26 cellular contexts compared by ENCODE assay signal in the genomic region with DNA sequence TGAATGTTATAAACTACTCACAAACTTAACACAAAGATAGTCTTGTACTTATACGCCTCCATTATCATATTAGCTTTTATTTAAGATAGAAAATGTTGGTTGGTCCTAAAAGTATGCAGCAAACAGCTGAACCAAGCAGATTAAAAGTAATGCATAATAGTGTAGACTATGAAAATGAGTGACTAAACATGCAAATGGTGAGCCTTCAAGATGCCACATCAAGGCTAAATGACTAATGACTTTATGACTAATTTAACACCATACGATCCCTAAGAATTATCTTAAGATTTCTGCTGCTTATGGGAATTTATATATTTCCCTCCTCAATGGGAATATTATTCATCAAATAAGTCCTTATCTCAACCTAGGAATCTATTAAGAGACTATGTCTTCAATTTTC. TPM values are rescaled to one million over a fixed set of nuclear protein-coding genes. Genes with fewer than 3 reads are reported as not detected.
"Had no signal": no experiment of that assay in that cellular context is flagged by ENCODE, and none has a peak within 500 bp of the region (broad histone marks: within the 10 kb centered on the region; RNA-seq: fewer than 3 reads in every experiment).

No MANE protein-coding gene starts in this region.

- H3K36me3 ChIP-seq: cardiac muscle cell, left lung, vagina had no signal

- DNase-seq: activated CD4-positive, alpha-beta memory T cell treated with anti-CD3 and anti-CD28 coated beads, Interleukin-2, amount 10 ng/mL, durations not matched to agents 7 days and 5 days; activated CD4-positive, alpha-beta T cell treated with anti-CD3 and anti-CD28 coated beads for 4 hours; activated effector memory CD4-positive, alpha-beta T cell treated with anti-CD3 and anti-CD28 coated beads, Interleukin-2, amount 50 U/mL, for 16 hours; activated naive CD8-positive, alpha-beta T cell treated with anti-CD3 and anti-CD28 coated beads, Interleukin-2, amount 10 ng/mL, durations not matched to agents 7 days and 5 days; activated T-cell treated with anti-CD3 and anti-CD28 coated beads, Interleukin-2, amount 50 U/mL, for 1 hour; amygdala; cortex of kidney; glutamatergic neuron; kidney glomerular epithelial cell; left lung; naive thymus-derived CD4-positive, alpha-beta T cell; occipital lobe; posterior cingulate gyrus; small intestine; stimulated activated CD4-positive, alpha-beta T cell treated with anti-CD3 and anti-CD28 coated beads, Interleukin-2, amount 100 ng/mL, for 24 hours; testis; trophoblast cell had no signal

- H3K27me3 Mint-ChIP-seq: activated CD4-positive, alpha-beta memory T cell treated with anti-CD3 and anti-CD28 coated beads, Interleukin-2, amount 10 ng/mL, durations not matched to agents 7 days and 5 days; activated naive CD8-positive, alpha-beta T cell treated with anti-CD3 and anti-CD28 coated beads, Interleukin-2, amount 10 ng/mL, durations not matched to agents 7 days and 5 days; naive thymus-derived CD4-positive, alpha-beta T cell; stimulated activated memory B cell treated with anti-CD40 and anti-IgM and Interleukin-4, amounts not matched to agents 10 μg/mL and 1 μg/mL and 100 μg/mL, for 72 hours had no signal

- H3K4me2 ChIP-seq: hepatocyte had no signal

- H3K4me3 Mint-ChIP-seq: activated CD4-positive, alpha-beta memory T cell treated with anti-CD3 and anti-CD28 coated beads, Interleukin-2, amount 10 ng/mL, durations not matched to agents 7 days and 5 days; activated naive CD8-positive, alpha-beta T cell treated with anti-CD3 and anti-CD28 coated beads, Interleukin-2, amount 10 ng/mL, durations not matched to agents 7 days and 5 days; naive thymus-derived CD4-positive, alpha-beta T cell; neural crest cell; stimulated activated memory B cell treated with anti-CD40 and anti-IgM and Interleukin-4, amounts not matched to agents 10 μg/mL and 1 μg/mL and 100 μg/mL, for 72 hours had no signal

- H3K9me3 Mint-ChIP-seq: activated CD4-positive, alpha-beta memory T cell treated with anti-CD3 and anti-CD28 coated beads, Interleukin-2, amount 10 ng/mL, durations not matched to agents 7 days and 5 days; activated naive CD8-positive, alpha-beta T cell treated with anti-CD3 and anti-CD28 coated beads, Interleukin-2, amount 10 ng/mL, durations not matched to agents 7 days and 5 days; neural crest cell; stimulated activated memory B cell treated with anti-CD40 and anti-IgM and Interleukin-4, amounts not matched to agents 10 μg/mL and 1 μg/mL and 100 μg/mL, for 72 hours had no signal

- ATAC-seq: left lung; naive thymus-derived CD4-positive, alpha-beta T cell; sciatic nerve; stimulated activated memory B cell treated with anti-CD40 and anti-IgM and Interleukin-4, amounts not matched to agents 10 μg/mL and 1 μg/mL and 100 μg/mL, for 72 hours had no signal

- H3K27ac ChIP-seq: cardiac muscle cell, hepatocyte, left lung, testis, vagina had no signal

- H3K9me3 ChIP-seq: left lung, testis, vagina had no signal

- H3K4me3 ChIP-seq: cardiac muscle cell, hepatocyte, left lung, lung, testis, vagina had no signal

- FAIRE-seq: endometrium, frontal cortex, small intestine had no signal

- H3K27ac Mint-ChIP-seq: activated CD4-positive, alpha-beta memory T cell treated with anti-CD3 and anti-CD28 coated beads, Interleukin-2, amount 10 ng/mL, durations not matched to agents 7 days and 5 days; activated naive CD8-positive, alpha-beta T cell treated with anti-CD3 and anti-CD28 coated beads, Interleukin-2, amount 10 ng/mL, durations not matched to agents 7 days and 5 days; naive thymus-derived CD4-positive, alpha-beta T cell; stimulated activated memory B cell treated with anti-CD40 and anti-IgM and Interleukin-4, amounts not matched to agents 10 μg/mL and 1 μg/mL and 100 μg/mL, for 72 hours had no signal

- H3K27me3 ChIP-seq: cardiac muscle cell, hepatocyte, left lung, testis, vagina had no signal

- H2AFZ ChIP-seq: hepatocyte had no signal

RNA-seq across cellular contexts. Expression of a gene that starts 4.8 kb away (rescaled TPM):
- total RNA-seq: activated CD4-positive, alpha-beta memory T cell treated with anti-CD3 and anti-CD28 coated beads, Interleukin-2, amount 10 ng/mL, durations not matched to agents 7 days and 5 days; activated naive CD8-positive, alpha-beta T cell treated with anti-CD3 and anti-CD28 coated beads, Interleukin-2, amount 10 ng/mL, durations not matched to agents 7 days and 5 days; naive thymus-derived CD4-positive, alpha-beta T cell; vagina had no signal
